Comparison of ENCODE assay signal across 8 cellular contexts in genomic region chr22:44182591-44183588, GRCh38. TPM values are rescaled to one million over a fixed set of nuclear protein-coding genes. Genes with fewer than 3 reads are reported as not detected.
A peak's percentile ranks its signal among the peaks of the same experiment; 100 is the strongest.
DNase-seq lines count a peak whose midpoint lies in the region; ATAC-seq and TF ChIP-seq lines count a peak whose summit lies in the region.

No MANE protein-coding gene starts in this region.

- no peaks in the 10 kb centered on the region for H3K36me3 Mint-ChIP-seq in natural killer cell

- peaks cover 32 to 48% of the 10 kb centered on the region in 2 donors for H3K4me1 Mint-ChIP-seq in natural killer cell

- intact Hi-C loops in natural killer cell (cut with micrococcal nuclease): loop anchor here (5.0 kb wide), 1 partner anchor 371 kb away; the partner anchor contains the start of gene EFCAB6

- H3K27me3 Mint-ChIP-seq in natural killer cell (ENCODE audit: low read depth in 2 of 2): no peaks in the 10 kb centered on the region

- TF ChIP-seq CTCF in natural killer cell (IDR thresholded peaks at IDR 0.05): no peak

- H3K4me3 Mint-ChIP-seq in natural killer cell: peak overlapping the region; percentile 90

- peak; percentile 39 to 68 (median 46) for ATAC-seq in natural killer cell

- DNase-seq in C1 segment of cervical spinal cord (lab: John Stamatoyannopoulos, UW): peak in 9 of 14 donors; percentile 7 to 59 (median 40)
- peak; percentile 90 for DNase-seq in MV-4-11 (lab: John Stamatoyannopoulos, UW)
- peak; percentile 28 for DNase-seq in activated naive CD4-positive, alpha-beta T cell treated with anti-CD3 and anti-CD28 coated beads, Interleukin-2, amount 50 U/mL, for 16 hours
- peak; percentile 41 for DNase-seq in natural killer cell
- DNase-seq in AG08395 (ENCODE audit: low spot score): no peak
- no peak for DNase-seq in SW480 (ENCODE audit: low spot score)
- no peak for DNase-seq in NCI-H526 treated with DMSO at 0.1 percent for 48 hours (lab: John Stamatoyannopoulos, UW)
- DNase-seq in COR-L47 (lab: John Stamatoyannopoulos, UW): no peak

- peak overlapping the region; percentile 91 for H3K27ac Mint-ChIP-seq in natural killer cell

- H3K9me3 Mint-ChIP-seq in natural killer cell: no peaks in the 10 kb centered on the region

RNA-seq across cellular contexts. Expression of gene PARVG, which starts 2.2 kb away (rescaled TPM):
- 100 to 1,000 TPM; 130 to 146 (median 131) TPM for total RNA-seq in natural killer cell

Comparison
In these comparisons a context has a peak if more than half of its experiments do, and no peak if none do; other contexts are left out.
1. DNase-seq: peak in C1 segment of cervical spinal cord (9 of 14), MV-4-11 (single experiment), activated naive CD4-positive, alpha-beta T cell treated with anti-CD3 and anti-CD28 coated beads, Interleukin-2, amount 50 U/mL, for 16 hours (single experiment) and natural killer cell (single experiment); none in AG08395 (single experiment), SW480 (single experiment), NCI-H526 treated with DMSO at 0.1 percent for 48 hours (single experiment) and COR-L47 (single experiment).